Comparison of ENCODE assay signal across 1 cellular context in the genomic region with DNA sequence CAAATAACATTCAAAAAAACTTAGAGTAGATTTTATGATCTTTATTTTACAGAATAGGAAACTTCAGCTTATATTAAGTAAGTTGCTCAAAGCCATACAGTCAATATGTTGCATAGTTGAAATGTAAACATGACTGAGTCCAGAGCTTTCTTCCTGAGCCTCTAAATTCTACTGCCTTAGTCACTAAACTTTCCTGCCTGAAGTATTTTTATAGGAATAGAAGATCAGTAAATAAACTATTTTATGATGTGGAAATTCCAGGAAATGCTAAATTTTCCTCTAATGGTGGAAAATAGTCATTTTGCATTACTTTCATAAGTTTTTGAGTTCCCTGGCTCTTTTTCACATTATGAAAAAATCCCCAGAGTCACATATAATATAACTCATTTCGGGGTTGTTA.
TF ChIP-seq lines count a peak whose summit lies in the region.

No MANE protein-coding gene starts in this region.

TF ChIP-seq in IMR-90, 13 proteins besides CTCF, POLR2A, EP300 and RAD21:
- no peak for TF ChIP-seq SMC3 (IDR thresholded peaks at IDR 0.05; ENCODE audit: low read depth, low read length)
- TF ChIP-seq, protein P1, sequence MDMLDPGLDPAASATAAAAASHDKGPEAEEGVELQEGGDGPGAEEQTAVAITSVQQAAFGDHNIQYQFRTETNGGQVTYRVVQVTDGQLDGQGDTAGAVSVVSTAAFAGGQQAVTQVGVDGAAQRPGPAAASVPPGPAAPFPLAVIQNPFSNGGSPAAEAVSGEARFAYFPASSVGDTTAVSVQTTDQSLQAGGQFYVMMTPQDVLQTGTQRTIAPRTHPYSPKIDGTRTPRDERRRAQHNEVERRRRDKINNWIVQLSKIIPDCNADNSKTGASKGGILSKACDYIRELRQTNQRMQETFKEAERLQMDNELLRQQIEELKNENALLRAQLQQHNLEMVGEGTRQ (IDR thresholded peaks at IDR 0.05; ENCODE audit: low read depth, low read length), result no peak
- TF ChIP-seq MAFK (IDR thresholded peaks at IDR 0.05; ENCODE audit: low read depth, low read length), result no peak
- no peak for TF ChIP-seq RCOR1 (IDR thresholded peaks at IDR 0.05; ENCODE audit: insufficient replicate concordance, low read length)
- TF ChIP-seq RFX5 (IDR thresholded peaks at IDR 0.05; ENCODE audit: low read depth, low read length), result no peak
- TF ChIP-seq NFE2L2 (IDR thresholded peaks at IDR 0.05; ENCODE audit: low read depth, low read length), result no peak
- no peak for TF ChIP-seq BHLHE40 (IDR thresholded peaks at IDR 0.05; ENCODE audit: low read depth, low read length)
- TF ChIP-seq CEBPB (IDR thresholded peaks at IDR 0.05; ENCODE audit: low read depth, low read length), result no peak
- TF ChIP-seq MXI1 (IDR thresholded peaks at IDR 0.05; ENCODE audit: borderline replicate concordance, low read depth, low read length), result no peak
- TF ChIP-seq MAZ (IDR thresholded peaks at IDR 0.05; ENCODE audit: borderline replicate concordance, low read depth, low read length), result no peak
- no peak for TF ChIP-seq FOS (IDR thresholded peaks at IDR 0.05; ENCODE audit: low read depth, low read length)
- TF ChIP-seq, protein P2, sequence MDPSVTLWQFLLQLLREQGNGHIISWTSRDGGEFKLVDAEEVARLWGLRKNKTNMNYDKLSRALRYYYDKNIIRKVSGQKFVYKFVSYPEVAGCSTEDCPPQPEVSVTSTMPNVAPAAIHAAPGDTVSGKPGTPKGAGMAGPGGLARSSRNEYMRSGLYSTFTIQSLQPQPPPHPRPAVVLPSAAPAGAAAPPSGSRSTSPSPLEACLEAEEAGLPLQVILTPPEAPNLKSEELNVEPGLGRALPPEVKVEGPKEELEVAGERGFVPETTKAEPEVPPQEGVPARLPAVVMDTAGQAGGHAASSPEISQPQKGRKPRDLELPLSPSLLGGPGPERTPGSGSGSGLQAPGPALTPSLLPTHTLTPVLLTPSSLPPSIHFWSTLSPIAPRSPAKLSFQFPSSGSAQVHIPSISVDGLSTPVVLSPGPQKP (IDR thresholded peaks at IDR 0.05; ENCODE audit: borderline replicate concordance, low read depth, low read length), result no peak
TF ChIP-seq in IMR-90: peak in this region for 0.
